ENCODE assay signal across 29 cellular contexts in the genomic region with DNA sequence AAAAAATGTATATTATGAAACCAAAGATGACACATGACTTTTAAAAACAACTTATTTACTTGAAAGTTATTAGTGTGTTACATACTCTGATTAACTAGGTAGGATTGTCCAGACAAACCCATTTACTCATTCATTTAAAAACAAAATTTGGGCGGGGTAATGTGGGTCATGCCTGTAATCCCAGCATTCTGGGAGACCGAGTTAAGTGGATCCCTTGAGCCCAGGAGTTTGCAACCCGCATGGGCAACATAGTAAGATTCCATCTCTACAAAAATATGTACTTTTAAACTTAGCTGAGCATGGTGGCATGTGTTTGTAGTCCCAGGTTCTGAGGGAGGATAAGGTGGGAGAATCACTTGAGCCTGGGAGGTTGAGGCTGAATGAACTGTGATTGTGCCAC.
DNase-seq lines count a peak whose midpoint lies in the region; TF ChIP-seq lines count a peak whose summit lies in the region.
"Had no signal": no experiment of that assay in that cellular context is flagged by ENCODE, and none has a peak within 500 bp of the region (broad histone marks: within the 10 kb centered on the region; RNA-seq: fewer than 3 reads in every experiment).

No MANE protein-coding gene starts in this region.

- H4K12ac ChIP-seq in trophoblast cell (ENCODE audit: low read depth, low read length): no peak overlapping the region

- H3K18ac ChIP-seq in trophoblast cell (ENCODE audit: low read length): no peak overlapping the region

- H4K91ac ChIP-seq in trophoblast cell (ENCODE audit: low read depth, low read length): no peak overlapping the region

- H2BK5ac ChIP-seq in trophoblast cell (ENCODE audit: low read depth, low read length, poor library complexity): no peak overlapping the region

- no peak for TF ChIP-seq CTCF in epithelial cell of esophagus (IDR thresholded peaks at IDR 0.05; ENCODE audit: insufficient read depth, low read depth, low read length, missing control alignments)

- H2AK5ac ChIP-seq in trophoblast cell (ENCODE audit: low read length): no peak overlapping the region

- peak; percentile 2 for DNase-seq in epithelial cell of esophagus (ENCODE audit: low read depth)
- peak; percentile 81 to 93 for DNase-seq in trophoblast cell
- DNase-seq in NCI-H1436 (lab: John Stamatoyannopoulos, UW): no peak
- DNase-seq in GM03348 (ENCODE audit: low spot score): no peak
- DNase-seq: 8988T; ACHN; AML-193; BE2C; C1 segment of cervical spinal cord; Caco-2; Calu3; CD4-positive, alpha-beta memory T cell; CD4-positive, alpha-beta T cell; CD4-positive, CD25-positive, alpha-beta regulatory T cell; CD8-positive, alpha-beta memory T cell; CD8-positive, alpha-beta T cell; COR-L47; DMS 273 treated with DMSO at 0.1 percent for 48 hours; DMS153; DMS53; DMS79; DMS79 treated with DMSO at 0.1 percent for 48 hours; DND-41; EL had no signal

- H3K4me1 ChIP-seq in trophoblast cell (ENCODE audit: control insufficient read depth in 1 of 2, insufficient read depth in 2 of 2, low read length in 2 of 2): no peaks in the 10 kb centered on the region
- H3K4me1 ChIP-seq: A549, Caco-2 had no signal

- no peaks in the 10 kb centered on the region for H3K79me1 ChIP-seq in trophoblast cell (ENCODE audit: low read length)

- H3K14ac ChIP-seq in trophoblast cell (ENCODE audit: low read length): no peak overlapping the region

- no peaks in the 10 kb centered on the region for H3K36me3 ChIP-seq in trophoblast cell (ENCODE audit: control insufficient read depth in 1 of 2, insufficient read depth in 2 of 2, low read length in 2 of 2)
- H3K36me3 ChIP-seq: BE2C; BLaER1; BLaER1 treated with 17β-estradiol and CSF1 and Interleukin-3, amounts not matched to agents 10 nM and 100 nM had no signal

- H3K23ac ChIP-seq in trophoblast cell (ENCODE audit: low read length): no peak overlapping the region

- no peak overlapping the region for H2BK120ac ChIP-seq in trophoblast cell (ENCODE audit: insufficient read depth, low read length, poor library complexity)

- no peaks in the 10 kb centered on the region for H3K9me3 ChIP-seq in trophoblast cell (ENCODE audit: insufficient read depth, low read depth, low read length)
- H3K9me3 ChIP-seq: A549; BE2C; BLaER1; BLaER1 treated with 17β-estradiol and CSF1 and Interleukin-3, amounts not matched to agents 10 nM and 100 nM; Caco-2 had no signal

- no peak overlapping the region for H2BK12ac ChIP-seq in trophoblast cell (ENCODE audit: low read length)

- H2AFZ ChIP-seq in trophoblast cell (ENCODE audit: insufficient read depth, low read length, poor library complexity): no peak overlapping the region

- no peaks in the 10 kb centered on the region for H3K27me3 ChIP-seq in trophoblast cell (ENCODE audit: insufficient read depth, low read length)
- H3K27me3 ChIP-seq: BE2C; BLaER1; BLaER1 treated with 17β-estradiol and CSF1 and Interleukin-3, amounts not matched to agents 10 nM and 100 nM had no signal

- no peak overlapping the region for H4K8ac ChIP-seq in trophoblast cell (ENCODE audit: low read depth, low read length)

- H3K27ac ChIP-seq in trophoblast cell (ENCODE audit: low read depth, low read length): no peak overlapping the region
- H3K27ac ChIP-seq: 22Rv1; A549; BLaER1; BLaER1 treated with 17β-estradiol and CSF1 and Interleukin-3, amounts not matched to agents 10 nM and 100 nM; C4-2B had no signal

- WGBS in trophoblast cell (ENCODE audit: extremely low coverage, insufficient coverage, insufficient read length): no CpG with 5 or more reads among the region's 3 CpGs

- H3K9ac ChIP-seq in trophoblast cell (ENCODE audit: low read length): no peak overlapping the region
- H3K9ac ChIP-seq: BLaER1; BLaER1 treated with 17β-estradiol and CSF1 and Interleukin-3, amounts not matched to agents 10 nM and 100 nM had no signal

- H3K79me2 ChIP-seq in trophoblast cell (ENCODE audit: control insufficient read depth, insufficient read depth, low read length, poor library complexity): no peaks in the 10 kb centered on the region

- H3K4me2 ChIP-seq in trophoblast cell (ENCODE audit: low read length): no peak overlapping the region
- H3K4me2 ChIP-seq: A549; BLaER1; BLaER1 treated with 17β-estradiol and CSF1 and Interleukin-3, amounts not matched to agents 10 nM and 100 nM had no signal

- H3K4ac ChIP-seq in trophoblast cell (ENCODE audit: low read depth, low read length): no peak overlapping the region

- H3K4me3 ChIP-seq in epithelial cell of esophagus (ENCODE audit: low read length) (no peak overlapping the region), trophoblast cell (ENCODE audit: low read depth, low read length) (no peak overlapping the region)
- H3K4me3 ChIP-seq: A549; BLaER1; BLaER1 treated with 17β-estradiol and CSF1 and Interleukin-3, amounts not matched to agents 10 nM and 100 nM had no signal

Comparison
In these comparisons a context has a peak if more than half of its experiments do, and no peak if none do; other contexts are left out.
1. DNase-seq: peak in epithelial cell of esophagus (single experiment) and trophoblast cell (2 of 2); none in NCI-H1436 (single experiment) and GM03348 (single experiment).